2 cellular contexts compared by ENCODE assay signal in the genomic region with DNA sequence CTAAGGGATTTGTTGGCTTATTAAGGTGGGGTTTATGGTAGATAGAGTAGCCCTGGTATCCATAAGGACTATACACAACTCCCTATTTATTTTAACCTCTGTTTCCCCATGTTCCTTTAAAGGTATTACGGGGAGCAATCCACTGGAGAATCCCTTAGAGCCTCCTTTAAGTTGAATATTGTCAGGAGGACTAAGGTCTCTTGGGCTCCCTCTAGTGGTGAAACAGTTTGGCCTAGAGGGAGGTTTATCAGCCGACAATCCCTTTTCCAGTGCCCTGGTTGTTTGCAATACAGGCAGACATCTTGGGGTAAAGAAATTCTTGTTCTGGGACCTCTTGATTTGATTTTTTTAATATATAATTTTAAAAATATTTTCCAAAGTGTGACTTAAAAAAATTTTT.
TF ChIP-seq lines count a peak whose summit lies in the region.

No MANE protein-coding gene starts in this region.

TF ChIP-seq in SK-N-SH, 30 proteins besides CTCF, POLR2A, EP300 and RAD21 (continued from another document):
- TF ChIP-seq, protein P1, sequence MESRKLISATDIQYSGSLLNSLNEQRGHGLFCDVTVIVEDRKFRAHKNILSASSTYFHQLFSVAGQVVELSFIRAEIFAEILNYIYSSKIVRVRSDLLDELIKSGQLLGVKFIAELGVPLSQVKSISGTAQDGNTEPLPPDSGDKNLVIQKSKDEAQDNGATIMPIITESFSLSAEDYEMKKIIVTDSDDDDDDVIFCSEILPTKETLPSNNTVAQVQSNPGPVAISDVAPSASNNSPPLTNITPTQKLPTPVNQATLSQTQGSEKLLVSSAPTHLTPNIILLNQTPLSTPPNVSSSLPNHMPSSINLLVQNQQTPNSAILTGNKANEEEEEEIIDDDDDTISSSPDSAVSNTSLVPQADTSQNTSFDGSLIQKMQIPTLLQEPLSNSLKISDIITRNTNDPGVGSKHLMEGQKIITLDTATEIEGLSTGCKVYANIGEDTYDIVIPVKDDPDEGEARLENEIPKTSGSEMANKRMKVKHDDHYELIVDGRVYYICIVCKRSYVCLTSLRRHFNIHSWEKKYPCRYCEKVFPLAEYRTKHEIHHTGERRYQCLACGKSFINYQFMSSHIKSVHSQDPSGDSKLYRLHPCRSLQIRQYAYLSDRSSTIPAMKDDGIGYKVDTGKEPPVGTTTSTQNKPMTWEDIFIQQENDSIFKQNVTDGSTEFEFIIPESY (IDR thresholded peaks at IDR 0.05; ENCODE audit: borderline replicate concordance, low read depth), result no peak
- TF ChIP-seq RXRA (IDR thresholded peaks at IDR 0.05; ENCODE audit: borderline replicate concordance, low read depth), result no peak
- no peak for TF ChIP-seq FOXJ3 (CRISPR knock-in tag; IDR thresholded peaks at IDR 0.05)
- TF ChIP-seq GABPA (IDR thresholded peaks at IDR 0.05; ENCODE audit: low read depth), result no peak
- TF ChIP-seq, protein P2, sequence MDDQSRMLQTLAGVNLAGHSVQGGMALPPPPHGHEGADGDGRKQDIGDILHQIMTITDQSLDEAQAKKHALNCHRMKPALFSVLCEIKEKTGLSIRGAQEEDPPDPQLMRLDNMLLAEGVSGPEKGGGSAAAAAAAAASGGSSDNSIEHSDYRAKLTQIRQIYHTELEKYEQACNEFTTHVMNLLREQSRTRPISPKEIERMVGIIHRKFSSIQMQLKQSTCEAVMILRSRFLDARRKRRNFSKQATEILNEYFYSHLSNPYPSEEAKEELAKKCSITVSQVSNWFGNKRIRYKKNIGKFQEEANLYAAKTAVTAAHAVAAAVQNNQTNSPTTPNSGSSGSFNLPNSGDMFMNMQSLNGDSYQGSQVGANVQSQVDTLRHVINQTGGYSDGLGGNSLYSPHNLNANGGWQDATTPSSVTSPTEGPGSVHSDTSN (IDR thresholded peaks at IDR 0.05), result no peak
- TF ChIP-seq MXI1 (IDR thresholded peaks at IDR 0.05; ENCODE audit: low read depth, low read length), result no peak
- TF ChIP-seq FOXM1 (IDR thresholded peaks at IDR 0.05; ENCODE audit: low read depth), result no peak
- no peak for TF ChIP-seq ELF1 (IDR thresholded peaks at IDR 0.05)
- TF ChIP-seq GATA2 (CRISPR knock-in tag; IDR thresholded peaks at IDR 0.05), result no peak
- no peak for TF ChIP-seq JUND (IDR thresholded peaks at IDR 0.05)
- no peak for TF ChIP-seq YY1 (IDR thresholded peaks at IDR 0.05; ENCODE audit: low read depth)
- TF ChIP-seq EZH2phosphoT487 (IDR thresholded peaks at IDR 0.05; ENCODE audit: borderline replicate concordance, low read depth), result no peak
- no peak; the same call in 1 of the 2 replicates for TF ChIP-seq SMC3 (IDR thresholded peaks at IDR 0.05; ENCODE audit: low read depth, low read length)
TF ChIP-seq in SK-N-SH: peak in this region for 0.

TF ChIP-seq in K562, 482 proteins besides CTCF, POLR2A, EP300 and RAD21 (continued from another document):
- TF ChIP-seq CBX3 (IDR thresholded peaks at IDR 0.05; ENCODE audit: borderline replicate concordance in 1 of 2, low read length in 2 of 2), result peak in 1 of 2 experiments; percentile 49; a peak in 1 of 3 replicates
- TF ChIP-seq KLF16 (IDR thresholded peaks at IDR 0.05), result 0 out of 2 replicates have a peak, but pooled peaks have one; percentile 22
- TF ChIP-seq, protein P3, sequence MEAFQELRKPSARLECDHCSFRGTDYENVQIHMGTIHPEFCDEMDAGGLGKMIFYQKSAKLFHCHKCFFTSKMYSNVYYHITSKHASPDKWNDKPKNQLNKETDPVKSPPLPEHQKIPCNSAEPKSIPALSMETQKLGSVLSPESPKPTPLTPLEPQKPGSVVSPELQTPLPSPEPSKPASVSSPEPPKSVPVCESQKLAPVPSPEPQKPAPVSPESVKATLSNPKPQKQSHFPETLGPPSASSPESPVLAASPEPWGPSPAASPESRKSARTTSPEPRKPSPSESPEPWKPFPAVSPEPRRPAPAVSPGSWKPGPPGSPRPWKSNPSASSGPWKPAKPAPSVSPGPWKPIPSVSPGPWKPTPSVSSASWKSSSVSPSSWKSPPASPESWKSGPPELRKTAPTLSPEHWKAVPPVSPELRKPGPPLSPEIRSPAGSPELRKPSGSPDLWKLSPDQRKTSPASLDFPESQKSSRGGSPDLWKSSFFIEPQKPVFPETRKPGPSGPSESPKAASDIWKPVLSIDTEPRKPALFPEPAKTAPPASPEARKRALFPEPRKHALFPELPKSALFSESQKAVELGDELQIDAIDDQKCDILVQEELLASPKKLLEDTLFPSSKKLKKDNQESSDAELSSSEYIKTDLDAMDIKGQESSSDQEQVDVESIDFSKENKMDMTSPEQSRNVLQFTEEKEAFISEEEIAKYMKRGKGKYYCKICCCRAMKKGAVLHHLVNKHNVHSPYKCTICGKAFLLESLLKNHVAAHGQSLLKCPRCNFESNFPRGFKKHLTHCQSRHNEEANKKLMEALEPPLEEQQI (IDR thresholded peaks at IDR 0.05), result peak; percentile 49; the same call in 1 of the 2 replicates
- TF ChIP-seq ZNF77 (CRISPR knock-in tag; IDR thresholded peaks at IDR 0.05), result no peak
- no peak for TF ChIP-seq L3MBTL2 (IDR thresholded peaks at IDR 0.05)
- TF ChIP-seq, protein P4, sequence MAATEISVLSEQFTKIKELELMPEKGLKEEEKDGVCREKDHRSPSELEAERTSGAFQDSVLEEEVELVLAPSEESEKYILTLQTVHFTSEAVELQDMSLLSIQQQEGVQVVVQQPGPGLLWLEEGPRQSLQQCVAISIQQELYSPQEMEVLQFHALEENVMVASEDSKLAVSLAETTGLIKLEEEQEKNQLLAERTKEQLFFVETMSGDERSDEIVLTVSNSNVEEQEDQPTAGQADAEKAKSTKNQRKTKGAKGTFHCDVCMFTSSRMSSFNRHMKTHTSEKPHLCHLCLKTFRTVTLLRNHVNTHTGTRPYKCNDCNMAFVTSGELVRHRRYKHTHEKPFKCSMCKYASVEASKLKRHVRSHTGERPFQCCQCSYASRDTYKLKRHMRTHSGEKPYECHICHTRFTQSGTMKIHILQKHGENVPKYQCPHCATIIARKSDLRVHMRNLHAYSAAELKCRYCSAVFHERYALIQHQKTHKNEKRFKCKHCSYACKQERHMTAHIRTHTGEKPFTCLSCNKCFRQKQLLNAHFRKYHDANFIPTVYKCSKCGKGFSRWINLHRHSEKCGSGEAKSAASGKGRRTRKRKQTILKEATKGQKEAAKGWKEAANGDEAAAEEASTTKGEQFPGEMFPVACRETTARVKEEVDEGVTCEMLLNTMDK (IDR thresholded peaks at IDR 0.05; ENCODE audit: borderline replicate concordance, insufficient read depth, low read depth, low read length, poor library complexity, severe bottlenecking), result peak; percentile 44
- 0 out of 4 replicates have a peak, but pooled peaks of 1 of the 2 experiments have one; percentile 29 for TF ChIP-seq MAZ (CRISPR knock-in tag; conservative IDR thresholded peaks at IDR 0.05 in 1 of 2, IDR thresholded peaks at IDR 0.05 in 1 of 2)
- 0 out of 2 replicates have a peak, but pooled peaks have one; percentile 10 for TF ChIP-seq SMC3 (conservative IDR thresholded peaks at IDR 0.05; ENCODE audit: insufficient read depth, low read depth, low read length)
- TF ChIP-seq ZNF766 (CRISPR knock-in tag; conservative IDR thresholded peaks at IDR 0.05), result peak; percentile 97
- TF ChIP-seq JUND (IDR thresholded peaks at IDR 0.05; ENCODE audit: borderline replicate concordance, low read depth, low read length), result 0 out of 2 replicates have a peak, but pooled peaks have one; percentile 23
- TF ChIP-seq JUND (tag; IDR thresholded peaks at IDR 0.05; ENCODE audit: borderline replicate concordance, low read depth, low read length), result no peak
- TF ChIP-seq YY1 (IDR thresholded peaks at IDR 0.05; ENCODE audit: borderline replicate concordance in 1 of 3, control insufficient read depth in 1 of 3, extremely low read depth in 1 of 3, insufficient read depth in 3 of 3, insufficient read length in 1 of 3, insufficient replicate concordance in 2 of 3, low read depth in 1 of 3, low read length in 2 of 3), result peak in 1 of 3 experiments; percentile 57
- TF ChIP-seq TAF7 (tag; IDR thresholded peaks at IDR 0.05), result no peak
- no peak for TF ChIP-seq ZNF146 (CRISPR knock-in tag; IDR thresholded peaks at IDR 0.05; ENCODE audit: unreplicated experiment)
